In the genomic region with DNA sequence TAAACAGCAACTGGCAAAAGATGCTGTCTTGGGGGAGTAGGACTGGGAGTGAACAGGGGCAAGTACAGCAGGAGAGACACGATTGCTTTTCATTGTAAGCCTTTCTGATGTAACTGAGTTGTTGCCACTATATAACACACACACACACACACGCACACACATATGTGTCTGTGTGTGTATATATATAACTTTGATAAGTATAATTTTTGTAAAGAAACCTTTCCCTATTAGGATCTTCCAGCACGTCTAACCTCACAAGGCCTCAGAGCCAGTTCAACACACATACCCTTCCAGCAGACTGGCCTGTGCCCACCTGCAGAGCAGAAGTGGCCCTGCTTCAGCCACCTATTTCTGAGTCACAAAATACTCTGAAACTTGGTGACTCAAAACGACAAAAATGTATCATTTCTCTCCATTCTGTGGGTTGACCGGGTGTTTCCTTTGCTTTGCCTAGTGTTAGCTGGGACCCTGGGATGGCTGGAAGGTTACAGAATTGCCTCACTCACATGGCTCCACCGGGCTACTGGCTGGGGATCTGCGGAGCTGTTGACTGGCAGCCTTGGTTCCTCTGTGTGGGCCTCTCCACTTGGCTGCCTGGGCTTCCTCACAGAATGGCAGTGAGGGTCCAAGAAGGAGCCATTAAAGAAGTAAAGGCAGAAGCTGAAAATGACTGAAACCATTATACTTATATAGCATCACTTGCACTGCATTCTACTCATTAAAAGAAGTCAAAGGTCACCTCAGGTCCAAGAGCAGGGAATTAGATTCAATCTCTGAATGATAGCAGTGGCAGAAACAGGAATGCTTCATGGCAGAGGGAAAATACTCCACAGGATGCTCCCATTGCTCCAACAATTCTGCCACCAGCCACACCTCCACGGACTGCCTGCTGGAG, we compare ENCODE assay signal across 9 cellular contexts.
DNase-seq lines count a peak whose midpoint lies in the region; FAIRE-seq lines count a peak whose summit lies in the region.
"Had no signal": no experiment of that assay in that cellular context is flagged by ENCODE, and none has a peak within 500 bp of the region (broad histone marks: within the 10 kb centered on the region; RNA-seq: fewer than 3 reads in every experiment).

No MANE protein-coding gene starts in this region.

- DNase-seq in activated CD8-positive, alpha-beta memory T cell treated with anti-CD3 and anti-CD28 coated beads for 48 hours (ENCODE audit: low read depth in 2 of 3, low spot score in 2 of 3), result peak; percentile 3 to 31 (median 6)
- no peak for DNase-seq in activated CD8-positive, alpha-beta memory T cell treated with anti-CD3 and anti-CD28 coated beads for 24 hours
- peak; percentile 50 for DNase-seq in GM23248
- peak; percentile 59 for DNase-seq in M059J (ENCODE audit: low read depth)
- peak; percentile 14 to 25 for DNase-seq in stimulated activated CD4-positive, alpha-beta T cell treated with anti-CD3 and anti-CD28 coated beads, Interleukin-2, amount 100 ng/mL, for 48 hours
- DNase-seq in urothelium cell line (ENCODE audit: low spot score), result no peak
- DNase-seq in H7, result no peak
- no peak for DNase-seq in HuH-7 (ENCODE audit: low spot score)

- H3F3A ChIP-seq in GM23248 (ENCODE audit: insufficient read depth), result peaks cover 4% of the 10 kb centered on the region; the same call in 1 of the 2 replicates

- H3K4me2 ChIP-seq in GM23248 (ENCODE audit: unreplicated experiment), result no peak overlapping the region
- H3K4me2 ChIP-seq: KMS-11 had no signal

- no peaks in the 10 kb centered on the region for H3K9me2 ChIP-seq in GM23248 (ENCODE audit: insufficient read depth)

- H3K36me3 ChIP-seq in GM23248 (ENCODE audit: low read depth) (no peaks in the 10 kb centered on the region), H7 (replicated peaks; ENCODE audit: control insufficient read depth, insufficient read depth, low read length) (no peaks in the 10 kb centered on the region)

- H2AFZ ChIP-seq in GM23248, result peak overlapping the region; percentile 71

- no peaks in the 10 kb centered on the region for H4K20me1 ChIP-seq in GM23248 (ENCODE audit: insufficient read depth)

- H3K27me3 ChIP-seq in GM23248 (replicated peaks; ENCODE audit: insufficient read depth), result no peaks in the 10 kb centered on the region
- H3K27me3 ChIP-seq in H7 (ENCODE audit: control insufficient read depth, insufficient read depth, low read length), result no peaks in the 10 kb centered on the region

- no peaks in the 10 kb centered on the region for H3K9me3 ChIP-seq in GM23248 (ENCODE audit: low read depth)

- 69 to 75% methylated on average over 8 of the region's 8 CpGs for WGBS in GM23248 (ENCODE audit: low coverage in 1 of 2, low lambda C conversion rate in 2 of 2, missing lambda C conversion rate in 2 of 2), 2 experiments

- H3K4me3 ChIP-seq in GM23248 (no peak overlapping the region), H7 (ENCODE audit: insufficient read depth, low read depth, low read length) (no peak overlapping the region)

- in situ Hi-C loops in GM23248 (cut with MboI), result no loop called here

- H3K79me2 ChIP-seq in GM23248 (ENCODE audit: insufficient read depth), result no peaks in the 10 kb centered on the region

- H3K27ac ChIP-seq in GM23248, result 0 out of 2 replicates have a peak overlapping the region, but pooled peaks have one; percentile 27
- H3K27ac ChIP-seq: KMS-11 had no signal

- no peak overlapping the region for H3K9ac ChIP-seq in GM23248
- H3K9ac ChIP-seq: KMS-11 had no signal

- FAIRE-seq in urothelium cell line (lab: Jason Lieb, UNC), result no peak

- peaks cover 16% of the 10 kb centered on the region for H3K4me1 ChIP-seq in GM23248 (ENCODE audit: insufficient read depth)

Comparison
In these comparisons a context has a peak if more than half of its experiments do, and no peak if none do; other contexts are left out.
1. DNase-seq: peak in activated CD8-positive, alpha-beta memory T cell treated with anti-CD3 and anti-CD28 coated beads for 48 hours (3 of 3), GM23248 (single experiment), M059J (single experiment) and stimulated activated CD4-positive, alpha-beta T cell treated with anti-CD3 and anti-CD28 coated beads, Interleukin-2, amount 100 ng/mL, for 48 hours (2 of 2); none in activated CD8-positive, alpha-beta memory T cell treated with anti-CD3 and anti-CD28 coated beads for 24 hours (single experiment), urothelium cell line (single experiment), H7 (single experiment) and HuH-7 (single experiment).